2 cellular contexts compared by ENCODE assay signal in the genomic region with DNA sequence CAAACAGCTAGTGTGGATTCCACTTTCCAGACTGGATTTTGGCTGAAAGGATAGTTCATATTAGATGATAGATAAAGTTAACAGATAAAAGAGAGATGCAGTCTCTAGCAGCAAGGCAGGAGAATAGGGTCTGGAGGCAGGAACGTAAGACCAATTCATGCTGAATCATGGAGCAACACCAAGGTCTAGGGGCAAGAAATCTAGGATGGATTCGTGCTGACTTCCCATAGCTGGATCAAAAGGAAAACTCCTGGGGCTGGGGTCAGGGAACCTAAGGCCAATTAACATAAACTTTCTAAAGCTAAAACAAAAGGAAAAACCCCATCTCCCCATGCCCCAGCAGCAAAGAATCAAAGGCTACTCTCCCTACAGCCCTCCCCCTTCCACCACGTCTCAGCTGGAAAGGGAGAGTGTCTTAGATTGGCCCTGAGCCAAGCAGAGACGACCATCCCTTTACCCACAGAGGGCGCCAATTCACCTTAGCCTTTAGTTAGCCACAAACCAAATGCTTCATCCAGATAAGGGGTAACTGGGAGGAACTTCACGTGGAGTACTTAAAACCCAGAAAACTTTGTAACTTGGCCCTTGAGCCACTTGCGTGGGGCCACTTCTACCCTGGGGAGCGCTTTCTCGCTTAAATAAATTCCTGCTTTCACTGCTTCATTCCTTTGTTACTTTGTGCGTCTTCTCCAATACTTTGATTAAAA.
TF ChIP-seq lines count a peak whose summit lies in the region.

No MANE protein-coding gene starts in this region.

TF ChIP-seq in K562, 482 proteins besides CTCF, POLR2A, EP300 and RAD21 (continued from another document and continues in another):
- TF ChIP-seq, protein P1, sequence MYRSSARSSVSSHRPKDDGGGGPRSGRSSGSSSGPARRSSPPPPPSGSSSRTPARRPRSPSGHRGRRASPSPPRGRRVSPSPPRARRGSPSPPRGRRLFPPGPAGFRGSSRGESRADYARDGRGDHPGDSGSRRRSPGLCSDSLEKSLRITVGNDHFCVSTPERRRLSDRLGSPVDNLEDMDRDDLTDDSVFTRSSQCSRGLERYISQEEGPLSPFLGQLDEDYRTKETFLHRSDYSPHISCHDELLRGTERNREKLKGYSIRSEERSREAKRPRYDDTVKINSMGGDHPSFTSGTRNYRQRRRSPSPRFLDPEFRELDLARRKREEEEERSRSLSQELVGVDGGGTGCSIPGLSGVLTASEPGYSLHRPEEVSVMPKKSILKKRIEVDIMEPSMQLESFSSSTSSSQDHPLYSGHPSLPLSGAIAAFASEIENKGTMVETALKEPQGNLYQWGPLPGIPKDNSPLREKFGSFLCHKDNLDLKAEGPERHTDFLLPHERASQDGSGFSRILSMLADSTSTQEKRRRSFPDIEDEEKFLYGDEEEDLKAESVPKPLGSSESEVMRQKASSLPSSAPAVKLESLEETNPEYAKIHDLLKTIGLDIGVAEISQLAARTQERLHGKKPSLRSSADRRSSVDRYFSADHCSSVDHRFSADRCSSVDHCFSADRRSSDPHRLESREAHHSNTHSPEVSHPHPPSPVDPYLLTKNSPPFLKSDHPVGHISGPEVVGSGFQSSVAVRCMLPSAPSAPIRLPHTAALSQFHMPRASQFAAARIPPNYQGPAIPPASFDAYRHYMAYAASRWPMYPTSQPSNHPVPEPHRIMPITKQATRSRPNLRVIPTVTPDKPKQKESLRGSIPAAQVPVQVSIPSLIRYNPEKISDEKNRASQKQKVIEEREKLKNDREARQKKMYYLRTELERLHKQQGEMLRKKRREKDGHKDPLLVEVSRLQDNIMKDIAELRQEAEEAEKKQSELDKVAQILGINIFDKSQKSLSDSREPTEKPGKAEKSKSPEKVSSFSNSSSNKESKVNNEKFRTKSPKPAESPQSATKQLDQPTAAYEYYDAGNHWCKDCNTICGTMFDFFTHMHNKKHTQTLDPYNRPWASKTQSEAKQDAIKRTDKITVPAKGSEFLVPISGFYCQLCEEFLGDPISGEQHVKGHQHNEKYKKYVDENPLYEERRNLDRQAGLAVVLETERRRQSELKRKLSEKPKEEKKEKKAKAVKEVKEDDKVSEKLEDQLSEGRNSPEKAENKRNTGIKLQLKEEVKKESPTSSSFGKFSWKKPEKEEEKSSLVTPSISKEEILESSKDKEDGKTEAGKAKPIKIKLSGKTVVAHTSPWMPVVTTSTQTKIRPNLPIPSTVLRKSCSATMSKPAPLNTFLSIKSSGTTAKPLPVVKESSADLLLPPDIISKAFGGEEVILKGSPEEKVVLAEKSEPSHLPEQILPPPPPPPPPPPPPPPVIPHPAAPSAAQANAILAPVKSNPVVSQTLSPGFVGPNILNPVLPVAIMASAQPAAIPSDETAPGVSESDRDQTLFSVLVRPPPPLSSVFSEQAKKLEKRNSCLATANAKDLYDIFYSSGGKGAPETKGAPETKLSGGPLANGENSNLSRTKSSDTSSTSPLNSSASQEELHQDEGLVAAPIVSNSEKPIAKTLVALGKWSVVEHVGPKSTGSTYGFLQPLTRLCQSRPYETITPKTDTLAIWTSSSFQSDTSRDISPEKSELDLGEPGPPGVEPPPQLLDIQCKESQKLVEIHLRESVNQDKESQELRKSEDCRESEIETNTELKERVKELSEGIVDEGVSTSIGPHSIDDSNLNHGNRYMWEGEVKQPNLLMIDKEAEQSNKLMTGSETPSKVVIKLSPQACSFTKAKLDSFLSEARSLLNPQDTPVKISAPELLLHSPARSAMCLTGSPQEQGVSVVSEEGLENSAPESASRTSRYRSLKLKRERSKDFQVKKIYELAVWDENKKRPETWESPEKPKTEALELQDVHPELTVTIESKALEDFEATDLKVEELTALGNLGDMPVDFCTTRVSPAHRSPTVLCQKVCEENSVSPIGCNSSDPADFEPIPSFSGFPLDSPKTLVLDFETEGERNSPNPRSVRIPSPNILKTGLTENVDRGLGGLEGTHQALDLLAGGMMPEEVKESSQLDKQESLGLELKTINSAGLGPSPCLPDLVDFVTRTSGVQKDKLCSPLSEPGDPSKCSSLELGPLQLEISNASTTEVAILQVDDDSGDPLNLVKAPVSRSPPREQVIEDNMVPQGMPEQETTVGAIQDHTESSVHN (IDR thresholded peaks at IDR 0.05; ENCODE audit: borderline replicate concordance in 1 of 2, low read depth in 1 of 2) = peak in 1 of 2 experiments; percentile 56; a peak in 1 of 4 replicates
- TF ChIP-seq, protein P2, sequence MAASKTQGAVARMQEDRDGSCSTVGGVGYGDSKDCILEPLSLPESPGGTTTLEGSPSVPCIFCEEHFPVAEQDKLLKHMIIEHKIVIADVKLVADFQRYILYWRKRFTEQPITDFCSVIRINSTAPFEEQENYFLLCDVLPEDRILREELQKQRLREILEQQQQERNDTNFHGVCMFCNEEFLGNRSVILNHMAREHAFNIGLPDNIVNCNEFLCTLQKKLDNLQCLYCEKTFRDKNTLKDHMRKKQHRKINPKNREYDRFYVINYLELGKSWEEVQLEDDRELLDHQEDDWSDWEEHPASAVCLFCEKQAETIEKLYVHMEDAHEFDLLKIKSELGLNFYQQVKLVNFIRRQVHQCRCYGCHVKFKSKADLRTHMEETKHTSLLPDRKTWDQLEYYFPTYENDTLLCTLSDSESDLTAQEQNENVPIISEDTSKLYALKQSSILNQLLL (CRISPR knock-in tag; IDR thresholded peaks at IDR 0.05; ENCODE audit: borderline replicate concordance) = no peak

TF ChIP-seq in HepG2, 621 proteins besides CTCF, POLR2A, EP300 and RAD21 (continued from another document):
- TF ChIP-seq SNAPC5 (CRISPR knock-in tag; IDR thresholded peaks at IDR 0.05; ENCODE audit: borderline replicate concordance) (0 out of 2 replicates have a peak, but pooled peaks have one; percentile 26), STAG1 (CRISPR knock-in tag; IDR thresholded peaks at IDR 0.05) (peak; percentile 38), PLRG1 (conservative IDR thresholded peaks at IDR 0.05) (no peak), ZNF562 (CRISPR knock-in tag; IDR thresholded peaks at IDR 0.05; ENCODE audit: borderline replicate concordance) (no peak), DMAP1 (CRISPR knock-in tag; IDR thresholded peaks at IDR 0.05) (no peak), KLF16 (CRISPR knock-in tag; IDR thresholded peaks at IDR 0.05) (0 out of 4 replicates have a peak, but pooled peaks of 1 of the 2 experiments have one; percentile 38), NR2F1 (CRISPR knock-in tag; IDR thresholded peaks at IDR 0.05) (no peak), HNF1B (CRISPR knock-in tag; IDR thresholded peaks at IDR 0.05) (0 out of 2 replicates have a peak, but pooled peaks have one; percentile 25), ZNF772 (CRISPR knock-in tag; IDR thresholded peaks at IDR 0.05) (0 out of 2 replicates have a peak, but pooled peaks have one; percentile 19), FOXK1 (CRISPR knock-in tag; IDR thresholded peaks at IDR 0.05; ENCODE audit: borderline replicate concordance, low read depth) (0 out of 2 replicates have a peak, but pooled peaks have one; percentile 31), ZSCAN30 (CRISPR knock-in tag; IDR thresholded peaks at IDR 0.05) (no peak), YEATS2 (CRISPR knock-in tag; IDR thresholded peaks at IDR 0.05; ENCODE audit: borderline replicate concordance) (0 out of 2 replicates have a peak, but pooled peaks have one; percentile 24), MXI1 (IDR thresholded peaks at IDR 0.05; ENCODE audit: borderline replicate concordance, low read depth, low read length) (0 out of 3 replicates have a peak, but pooled peaks have one; percentile 27), FOXO1 (CRISPR knock-in tag; IDR thresholded peaks at IDR 0.05) (0 out of 2 replicates have a peak, but pooled peaks have one; percentile 16), MIER2 (CRISPR knock-in tag; IDR thresholded peaks at IDR 0.05) (0 out of 2 replicates have a peak, but pooled peaks have one; percentile 54), HMG20A (CRISPR knock-in tag; IDR thresholded peaks at IDR 0.05; ENCODE audit: borderline replicate concordance) (0 out of 2 replicates have a peak, but pooled peaks have one; percentile 24), NFIC (IDR thresholded peaks at IDR 0.05; ENCODE audit: low read length) (peak; percentile 84), NR2F6 (IDR thresholded peaks at IDR 0.05) (no peak), NR2F6 (CRISPR knock-in tag; IDR thresholded peaks at IDR 0.05) (0 out of 2 replicates have a peak, but pooled peaks have one; percentile 14), SUZ12 (IDR thresholded peaks at IDR 0.05; ENCODE audit: low read depth, low read length) (no peak), KDM5A (IDR thresholded peaks at IDR 0.05; ENCODE audit: borderline replicate concordance, low read length) (no peak), HINFP (CRISPR knock-in tag; IDR thresholded peaks at IDR 0.05; ENCODE audit: low read depth) (no peak)
- TF ChIP-seq, protein P3, sequence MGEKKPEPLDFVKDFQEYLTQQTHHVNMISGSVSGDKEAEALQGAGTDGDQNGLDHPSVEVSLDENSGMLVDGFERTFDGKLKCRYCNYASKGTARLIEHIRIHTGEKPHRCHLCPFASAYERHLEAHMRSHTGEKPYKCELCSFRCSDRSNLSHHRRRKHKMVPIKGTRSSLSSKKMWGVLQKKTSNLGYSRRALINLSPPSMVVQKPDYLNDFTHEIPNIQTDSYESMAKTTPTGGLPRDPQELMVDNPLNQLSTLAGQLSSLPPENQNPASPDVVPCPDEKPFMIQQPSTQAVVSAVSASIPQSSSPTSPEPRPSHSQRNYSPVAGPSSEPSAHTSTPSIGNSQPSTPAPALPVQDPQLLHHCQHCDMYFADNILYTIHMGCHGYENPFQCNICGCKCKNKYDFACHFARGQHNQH (CRISPR knock-in tag; IDR thresholded peaks at IDR 0.05) = peak; percentile 42; the same call in 1 of the 2 replicates
- TF ChIP-seq, protein P4, sequence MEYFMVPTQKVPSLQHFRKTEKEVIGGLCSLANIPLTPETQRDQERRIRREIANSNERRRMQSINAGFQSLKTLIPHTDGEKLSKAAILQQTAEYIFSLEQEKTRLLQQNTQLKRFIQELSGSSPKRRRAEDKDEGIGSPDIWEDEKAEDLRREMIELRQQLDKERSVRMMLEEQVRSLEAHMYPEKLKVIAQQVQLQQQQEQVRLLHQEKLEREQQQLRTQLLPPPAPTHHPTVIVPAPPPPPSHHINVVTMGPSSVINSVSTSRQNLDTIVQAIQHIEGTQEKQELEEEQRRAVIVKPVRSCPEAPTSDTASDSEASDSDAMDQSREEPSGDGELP (IDR thresholded peaks at IDR 0.05; ENCODE audit: borderline replicate concordance, low read depth) = peak; percentile 87
- TF ChIP-seq, protein P5, sequence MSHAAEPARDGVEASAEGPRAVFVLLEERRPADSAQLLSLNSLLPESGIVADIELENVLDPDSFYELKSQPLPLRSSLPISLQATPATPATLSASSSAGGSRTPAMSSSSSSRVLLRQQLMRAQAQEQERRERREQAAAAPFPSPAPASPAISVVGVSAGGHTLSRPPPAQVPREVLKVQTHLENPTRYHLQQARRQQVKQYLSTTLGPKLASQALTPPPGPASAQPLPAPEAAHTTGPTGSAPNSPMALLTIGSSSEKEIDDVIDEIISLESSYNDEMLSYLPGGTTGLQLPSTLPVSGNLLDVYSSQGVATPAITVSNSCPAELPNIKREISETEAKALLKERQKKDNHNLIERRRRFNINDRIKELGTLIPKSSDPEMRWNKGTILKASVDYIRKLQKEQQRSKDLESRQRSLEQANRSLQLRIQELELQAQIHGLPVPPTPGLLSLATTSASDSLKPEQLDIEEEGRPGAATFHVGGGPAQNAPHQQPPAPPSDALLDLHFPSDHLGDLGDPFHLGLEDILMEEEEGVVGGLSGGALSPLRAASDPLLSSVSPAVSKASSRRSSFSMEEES (CRISPR knock-in tag; IDR thresholded peaks at IDR 0.05) = 0 out of 2 replicates have a peak, but pooled peaks have one; percentile 32
